In genomic region chr1:160193091-160193819, GRCh38 we compare ENCODE assay signal across 1 cellular context.
A peak's percentile ranks its signal among the peaks of the same experiment; 100 is the strongest.
TF ChIP-seq lines count a peak whose summit lies in the region.

No MANE protein-coding gene starts in this region.

TF ChIP-seq in HepG2, 621 proteins besides CTCF, POLR2A, EP300 and RAD21 (continued from another document and continues in another):
- TF ChIP-seq USF2 (IDR thresholded peaks at IDR 0.05; ENCODE audit: low read depth, low read length) (no peak), USF2 (CRISPR knock-in tag; IDR thresholded peaks at IDR 0.05; ENCODE audit: borderline replicate concordance) (no peak), IKZF5 (CRISPR knock-in tag; IDR thresholded peaks at IDR 0.05) (peak; percentile 60; the same call in 1 of the 2 replicates), HMG20A (CRISPR knock-in tag; IDR thresholded peaks at IDR 0.05; ENCODE audit: borderline replicate concordance) (no peak), SAP130 (CRISPR knock-in tag; IDR thresholded peaks at IDR 0.05; ENCODE audit: low read depth) (peak; percentile 43), PATZ1 (CRISPR knock-in tag; IDR thresholded peaks at IDR 0.05) (peak; percentile 61), ZNF326 (CRISPR knock-in tag; IDR thresholded peaks at IDR 0.05; ENCODE audit: borderline replicate concordance) (no peak), ZSCAN9 (CRISPR knock-in tag; IDR thresholded peaks at IDR 0.05; ENCODE audit: borderline replicate concordance) (no peak), ZNF556 (CRISPR knock-in tag; IDR thresholded peaks at IDR 0.05; ENCODE audit: borderline replicate concordance) (0 out of 2 replicates have a peak, but pooled peaks have one; percentile 51), ZNF383 (CRISPR knock-in tag; IDR thresholded peaks at IDR 0.05; ENCODE audit: borderline replicate concordance) (no peak), YY1 (IDR thresholded peaks at IDR 0.05; ENCODE audit: insufficient read depth, insufficient replicate concordance, low read depth, low read length) (peak; percentile 10), ZNF513 (CRISPR knock-in tag; conservative IDR thresholded peaks at IDR 0.05) (no peak), YEATS4 (CRISPR knock-in tag; IDR thresholded peaks at IDR 0.05; ENCODE audit: borderline replicate concordance) (peak; percentile 61; the same call in 1 of the 2 replicates), TBP (CRISPR knock-in tag; IDR thresholded peaks at IDR 0.05) (no peak), ZC3H4 (CRISPR knock-in tag; IDR thresholded peaks at IDR 0.05; ENCODE audit: borderline replicate concordance) (no peak), SOX13 (IDR thresholded peaks at IDR 0.05) (no peak), SOX13 (CRISPR knock-in tag; conservative IDR thresholded peaks at IDR 0.05 in 1 of 2, IDR thresholded peaks at IDR 0.05 in 1 of 2) (peak in 1 of 2 experiments; percentile 21; a peak in 1 of 4 replicates), MNT (IDR thresholded peaks at IDR 0.05) (no peak), ZFX (CRISPR knock-in tag; IDR thresholded peaks at IDR 0.05; ENCODE audit: low read depth) (peak; percentile 57), KDM2A (CRISPR knock-in tag; IDR thresholded peaks at IDR 0.05; ENCODE audit: borderline replicate concordance, low read depth) (peak; percentile 58; the same call in 1 of the 2 replicates), HOXA9 (CRISPR knock-in tag; IDR thresholded peaks at IDR 0.05; ENCODE audit: borderline replicate concordance) (no peak), MIER2 (CRISPR knock-in tag; IDR thresholded peaks at IDR 0.05) (no peak), U2AF2 (IDR thresholded peaks at IDR 0.05; ENCODE audit: low read depth, low read length) (no peak), KLF16 (CRISPR knock-in tag; IDR thresholded peaks at IDR 0.05) (peak in 1 of 2 experiments; percentile 61; a peak in 1 of 4 replicates), RAD51 (IDR thresholded peaks at IDR 0.05; ENCODE audit: borderline replicate concordance) (no peak)
- TF ChIP-seq, protein P1, sequence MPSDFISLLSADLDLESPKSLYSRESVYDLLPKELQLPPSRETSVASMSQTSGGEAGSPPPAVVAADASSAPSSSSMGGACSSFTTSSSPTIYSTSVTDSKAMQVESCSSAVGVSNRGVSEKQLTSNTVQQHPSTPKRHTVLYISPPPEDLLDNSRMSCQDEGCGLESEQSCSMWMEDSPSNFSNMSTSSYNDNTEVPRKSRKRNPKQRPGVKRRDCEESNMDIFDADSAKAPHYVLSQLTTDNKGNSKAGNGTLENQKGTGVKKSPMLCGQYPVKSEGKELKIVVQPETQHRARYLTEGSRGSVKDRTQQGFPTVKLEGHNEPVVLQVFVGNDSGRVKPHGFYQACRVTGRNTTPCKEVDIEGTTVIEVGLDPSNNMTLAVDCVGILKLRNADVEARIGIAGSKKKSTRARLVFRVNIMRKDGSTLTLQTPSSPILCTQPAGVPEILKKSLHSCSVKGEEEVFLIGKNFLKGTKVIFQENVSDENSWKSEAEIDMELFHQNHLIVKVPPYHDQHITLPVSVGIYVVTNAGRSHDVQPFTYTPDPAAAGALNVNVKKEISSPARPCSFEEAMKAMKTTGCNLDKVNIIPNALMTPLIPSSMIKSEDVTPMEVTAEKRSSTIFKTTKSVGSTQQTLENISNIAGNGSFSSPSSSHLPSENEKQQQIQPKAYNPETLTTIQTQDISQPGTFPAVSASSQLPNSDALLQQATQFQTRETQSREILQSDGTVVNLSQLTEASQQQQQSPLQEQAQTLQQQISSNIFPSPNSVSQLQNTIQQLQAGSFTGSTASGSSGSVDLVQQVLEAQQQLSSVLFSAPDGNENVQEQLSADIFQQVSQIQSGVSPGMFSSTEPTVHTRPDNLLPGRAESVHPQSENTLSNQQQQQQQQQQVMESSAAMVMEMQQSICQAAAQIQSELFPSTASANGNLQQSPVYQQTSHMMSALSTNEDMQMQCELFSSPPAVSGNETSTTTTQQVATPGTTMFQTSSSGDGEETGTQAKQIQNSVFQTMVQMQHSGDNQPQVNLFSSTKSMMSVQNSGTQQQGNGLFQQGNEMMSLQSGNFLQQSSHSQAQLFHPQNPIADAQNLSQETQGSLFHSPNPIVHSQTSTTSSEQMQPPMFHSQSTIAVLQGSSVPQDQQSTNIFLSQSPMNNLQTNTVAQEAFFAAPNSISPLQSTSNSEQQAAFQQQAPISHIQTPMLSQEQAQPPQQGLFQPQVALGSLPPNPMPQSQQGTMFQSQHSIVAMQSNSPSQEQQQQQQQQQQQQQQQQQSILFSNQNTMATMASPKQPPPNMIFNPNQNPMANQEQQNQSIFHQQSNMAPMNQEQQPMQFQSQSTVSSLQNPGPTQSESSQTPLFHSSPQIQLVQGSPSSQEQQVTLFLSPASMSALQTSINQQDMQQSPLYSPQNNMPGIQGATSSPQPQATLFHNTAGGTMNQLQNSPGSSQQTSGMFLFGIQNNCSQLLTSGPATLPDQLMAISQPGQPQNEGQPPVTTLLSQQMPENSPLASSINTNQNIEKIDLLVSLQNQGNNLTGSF (CRISPR knock-in tag; IDR thresholded peaks at IDR 0.05), result no peak
- TF ChIP-seq, protein P2, sequence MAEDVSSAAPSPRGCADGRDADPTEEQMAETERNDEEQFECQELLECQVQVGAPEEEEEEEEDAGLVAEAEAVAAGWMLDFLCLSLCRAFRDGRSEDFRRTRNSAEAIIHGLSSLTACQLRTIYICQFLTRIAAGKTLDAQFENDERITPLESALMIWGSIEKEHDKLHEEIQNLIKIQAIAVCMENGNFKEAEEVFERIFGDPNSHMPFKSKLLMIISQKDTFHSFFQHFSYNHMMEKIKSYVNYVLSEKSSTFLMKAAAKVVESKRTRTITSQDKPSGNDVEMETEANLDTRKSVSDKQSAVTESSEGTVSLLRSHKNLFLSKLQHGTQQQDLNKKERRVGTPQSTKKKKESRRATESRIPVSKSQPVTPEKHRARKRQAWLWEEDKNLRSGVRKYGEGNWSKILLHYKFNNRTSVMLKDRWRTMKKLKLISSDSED (CRISPR knock-in tag; IDR thresholded peaks at IDR 0.05), result no peak
- TF ChIP-seq, protein P3, sequence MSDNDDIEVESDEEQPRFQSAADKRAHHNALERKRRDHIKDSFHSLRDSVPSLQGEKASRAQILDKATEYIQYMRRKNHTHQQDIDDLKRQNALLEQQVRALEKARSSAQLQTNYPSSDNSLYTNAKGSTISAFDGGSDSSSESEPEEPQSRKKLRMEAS (IDR thresholded peaks at IDR 0.05), result peak; percentile 42; the same call in 1 of the 2 replicates
- TF ChIP-seq, protein P4, sequence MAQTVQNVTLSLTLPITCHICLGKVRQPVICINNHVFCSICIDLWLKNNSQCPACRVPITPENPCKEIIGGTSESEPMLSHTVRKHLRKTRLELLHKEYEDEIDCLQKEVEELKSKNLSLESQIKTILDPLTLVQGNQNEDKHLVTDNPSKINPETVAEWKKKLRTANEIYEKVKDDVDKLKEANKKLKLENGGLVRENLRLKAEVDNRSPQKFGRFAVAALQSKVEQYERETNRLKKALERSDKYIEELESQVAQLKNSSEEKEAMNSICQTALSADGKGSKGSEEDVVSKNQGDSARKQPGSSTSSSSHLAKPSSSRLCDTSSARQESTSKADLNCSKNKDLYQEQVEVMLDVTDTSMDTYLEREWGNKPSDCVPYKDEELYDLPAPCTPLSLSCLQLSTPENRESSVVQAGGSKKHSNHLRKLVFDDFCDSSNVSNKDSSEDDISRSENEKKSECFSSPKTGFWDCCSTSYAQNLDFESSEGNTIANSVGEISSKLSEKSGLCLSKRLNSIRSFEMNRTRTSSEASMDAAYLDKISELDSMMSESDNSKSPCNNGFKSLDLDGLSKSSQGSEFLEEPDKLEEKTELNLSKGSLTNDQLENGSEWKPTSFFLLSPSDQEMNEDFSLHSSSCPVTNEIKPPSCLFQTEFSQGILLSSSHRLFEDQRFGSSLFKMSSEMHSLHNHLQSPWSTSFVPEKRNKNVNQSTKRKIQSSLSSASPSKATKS (CRISPR knock-in tag; IDR thresholded peaks at IDR 0.05), result no peak
- TF ChIP-seq, protein P5, sequence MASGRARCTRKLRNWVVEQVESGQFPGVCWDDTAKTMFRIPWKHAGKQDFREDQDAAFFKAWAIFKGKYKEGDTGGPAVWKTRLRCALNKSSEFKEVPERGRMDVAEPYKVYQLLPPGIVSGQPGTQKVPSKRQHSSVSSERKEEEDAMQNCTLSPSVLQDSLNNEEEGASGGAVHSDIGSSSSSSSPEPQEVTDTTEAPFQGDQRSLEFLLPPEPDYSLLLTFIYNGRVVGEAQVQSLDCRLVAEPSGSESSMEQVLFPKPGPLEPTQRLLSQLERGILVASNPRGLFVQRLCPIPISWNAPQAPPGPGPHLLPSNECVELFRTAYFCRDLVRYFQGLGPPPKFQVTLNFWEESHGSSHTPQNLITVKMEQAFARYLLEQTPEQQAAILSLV (CRISPR knock-in tag; IDR thresholded peaks at IDR 0.05; ENCODE audit: borderline replicate concordance), result 0 out of 2 replicates have a peak, but pooled peaks have one; percentile 44
- TF ChIP-seq, protein P6, sequence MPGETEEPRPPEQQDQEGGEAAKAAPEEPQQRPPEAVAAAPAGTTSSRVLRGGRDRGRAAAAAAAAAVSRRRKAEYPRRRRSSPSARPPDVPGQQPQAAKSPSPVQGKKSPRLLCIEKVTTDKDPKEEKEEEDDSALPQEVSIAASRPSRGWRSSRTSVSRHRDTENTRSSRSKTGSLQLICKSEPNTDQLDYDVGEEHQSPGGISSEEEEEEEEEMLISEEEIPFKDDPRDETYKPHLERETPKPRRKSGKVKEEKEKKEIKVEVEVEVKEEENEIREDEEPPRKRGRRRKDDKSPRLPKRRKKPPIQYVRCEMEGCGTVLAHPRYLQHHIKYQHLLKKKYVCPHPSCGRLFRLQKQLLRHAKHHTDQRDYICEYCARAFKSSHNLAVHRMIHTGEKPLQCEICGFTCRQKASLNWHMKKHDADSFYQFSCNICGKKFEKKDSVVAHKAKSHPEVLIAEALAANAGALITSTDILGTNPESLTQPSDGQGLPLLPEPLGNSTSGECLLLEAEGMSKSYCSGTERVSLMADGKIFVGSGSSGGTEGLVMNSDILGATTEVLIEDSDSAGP (CRISPR knock-in tag; IDR thresholded peaks at IDR 0.05; ENCODE audit: borderline replicate concordance), result peak; percentile 60; the same call in 1 of the 2 replicates
- TF ChIP-seq, protein P7, sequence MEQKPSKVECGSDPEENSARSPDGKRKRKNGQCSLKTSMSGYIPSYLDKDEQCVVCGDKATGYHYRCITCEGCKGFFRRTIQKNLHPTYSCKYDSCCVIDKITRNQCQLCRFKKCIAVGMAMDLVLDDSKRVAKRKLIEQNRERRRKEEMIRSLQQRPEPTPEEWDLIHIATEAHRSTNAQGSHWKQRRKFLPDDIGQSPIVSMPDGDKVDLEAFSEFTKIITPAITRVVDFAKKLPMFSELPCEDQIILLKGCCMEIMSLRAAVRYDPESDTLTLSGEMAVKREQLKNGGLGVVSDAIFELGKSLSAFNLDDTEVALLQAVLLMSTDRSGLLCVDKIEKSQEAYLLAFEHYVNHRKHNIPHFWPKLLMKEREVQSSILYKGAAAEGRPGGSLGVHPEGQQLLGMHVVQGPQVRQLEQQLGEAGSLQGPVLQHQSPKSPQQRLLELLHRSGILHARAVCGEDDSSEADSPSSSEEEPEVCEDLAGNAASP (CRISPR knock-in tag; IDR thresholded peaks at IDR 0.05; ENCODE audit: borderline replicate concordance), result no peak; the same call in 1 of the 2 replicates
